In genomic region chr11:65854161-65854592, GRCh38 we compare ENCODE assay signal across 2 cellular contexts.
TF ChIP-seq lines count a peak whose summit lies in the region.

No MANE protein-coding gene starts in this region.

TF ChIP-seq in SK-N-SH, 30 proteins besides CTCF, POLR2A, EP300 and RAD21:
- no peak for TF ChIP-seq NFIC (IDR thresholded peaks at IDR 0.05; ENCODE audit: borderline replicate concordance)
- TF ChIP-seq RXRA (IDR thresholded peaks at IDR 0.05; ENCODE audit: borderline replicate concordance, low read depth), result no peak

TF ChIP-seq in SK-N-SH treated with all-trans-retinoic acid at 6 μM for 48 hours, 23 proteins besides CTCF, POLR2A, EP300 and RAD21:
- TF ChIP-seq CSRNP3 (CRISPR knock-in tag; IDR thresholded peaks at IDR 0.05), result no peak
- TF ChIP-seq PPARA (CRISPR knock-in tag; IDR thresholded peaks at IDR 0.05; ENCODE audit: borderline replicate concordance), result no peak
- TF ChIP-seq ZFP30 (CRISPR knock-in tag; IDR thresholded peaks at IDR 0.05), result no peak
- TF ChIP-seq ZNF8 (CRISPR knock-in tag; IDR thresholded peaks at IDR 0.05), result no peak
- TF ChIP-seq BACH2 (CRISPR knock-in tag; IDR thresholded peaks at IDR 0.05; ENCODE audit: borderline replicate concordance), result no peak
- TF ChIP-seq ESRRG (CRISPR knock-in tag; IDR thresholded peaks at IDR 0.05), result no peak
- no peak for TF ChIP-seq ZC3H10 (CRISPR knock-in tag; IDR thresholded peaks at IDR 0.05)
- no peak for TF ChIP-seq CREB5 (CRISPR knock-in tag; IDR thresholded peaks at IDR 0.05; ENCODE audit: low read depth)
- no peak for TF ChIP-seq ZNF565 (CRISPR knock-in tag; conservative IDR thresholded peaks at IDR 0.05; ENCODE audit: low read depth)
- TF ChIP-seq TSHZ2 (CRISPR knock-in tag; IDR thresholded peaks at IDR 0.05), result no peak
- no peak for TF ChIP-seq PATZ1 (CRISPR knock-in tag; IDR thresholded peaks at IDR 0.05; ENCODE audit: borderline replicate concordance)
- TF ChIP-seq ARNTL (CRISPR knock-in tag; IDR thresholded peaks at IDR 0.05; ENCODE audit: borderline replicate concordance, low read depth), result no peak
- TF ChIP-seq ZNF70 (CRISPR knock-in tag; IDR thresholded peaks at IDR 0.05), result no peak
- TF ChIP-seq POU6F1 (CRISPR knock-in tag; IDR thresholded peaks at IDR 0.05; ENCODE audit: borderline replicate concordance, low read depth), result no peak
- TF ChIP-seq ISL1 (CRISPR knock-in tag; IDR thresholded peaks at IDR 0.05), result no peak
- no peak for TF ChIP-seq SNAI2 (CRISPR knock-in tag; IDR thresholded peaks at IDR 0.05)
- TF ChIP-seq TOX (CRISPR knock-in tag; IDR thresholded peaks at IDR 0.05; ENCODE audit: borderline replicate concordance), result no peak
- no peak for TF ChIP-seq CSDC2 (CRISPR knock-in tag; IDR thresholded peaks at IDR 0.05)
- TF ChIP-seq OSR1 (CRISPR knock-in tag; IDR thresholded peaks at IDR 0.05), result no peak
